Comparison of ENCODE assay signal across 11 cellular contexts in genomic region chr20:43558412-43559146, GRCh38. TPM values are rescaled to one million over a fixed set of nuclear protein-coding genes. Genes with fewer than 3 reads are reported as not detected.
DNase-seq lines count a peak whose midpoint lies in the region; TF ChIP-seq lines count a peak whose summit lies in the region.
"Had no signal": no experiment of that assay in that cellular context is flagged by ENCODE, and none has a peak within 500 bp of the region (broad histone marks: within the 10 kb centered on the region; RNA-seq: fewer than 3 reads in every experiment).

SGK2 (plus strand) TSS chr20:43559027; CDS start chr20:43566496, 7,469 bp downstream.

- intact Hi-C loops in Calu3 (cut with micrococcal nuclease; ENCODE audit: unreplicated experiment), result loop anchor here (2.0 kb wide), 1 partner anchor 32 kb away; the partner anchor contains the start of gene IFT52

- H3K27ac Mint-ChIP-seq in Calu3 (ENCODE audit: unreplicated experiment) (peak within 1 kb of the TSS; percentile 70), neural progenitor cell (peak within 1 kb of the TSS; percentile 10)
- H3K27ac Mint-ChIP-seq: CD4-positive, CD25-positive, alpha-beta regulatory T cell had no signal

- no peaks in the 10 kb centered on the region for H3K79me2 ChIP-seq in neural progenitor cell (ENCODE audit: low read depth)

- TF ChIP-seq CTCF in Calu3 (IDR thresholded peaks at IDR 0.05; ENCODE audit: unreplicated experiment) (no peak), fibroblast of the aortic adventitia (IDR thresholded peaks at IDR 0.05; ENCODE audit: insufficient read depth, low read length) (no peak), neural progenitor cell (IDR thresholded peaks at IDR 0.05) (no peak)

- H3K27me3 Mint-ChIP-seq in Calu3 (ENCODE audit: unreplicated experiment) (no peaks in the 10 kb centered on the region), neural progenitor cell (ENCODE audit: insufficient read depth, low read depth) (peaks cover 4% of the 10 kb centered on the region)
- H3K27me3 Mint-ChIP-seq: CD4-positive, CD25-positive, alpha-beta regulatory T cell had no signal

- no peak within 1 kb of the TSS for H3K9ac ChIP-seq in neural progenitor cell

- H3K36me3 Mint-ChIP-seq in Calu3 (ENCODE audit: insufficient read depth, unreplicated experiment) (peaks cover 21% of the 10 kb centered on the region), neural progenitor cell (no peaks in the 10 kb centered on the region)
- H3K36me3 Mint-ChIP-seq: CD4-positive, CD25-positive, alpha-beta regulatory T cell had no signal

- no peaks in the 10 kb centered on the region for H3K36me3 ChIP-seq in neural progenitor cell

- peaks cover 55% of the 10 kb centered on the region for H3K4me1 Mint-ChIP-seq in Calu3 (ENCODE audit: low read depth, unreplicated experiment)
- peaks cover 13% of the 10 kb centered on the region for H3K4me1 Mint-ChIP-seq in neural progenitor cell
- H3K4me1 Mint-ChIP-seq: CD4-positive, CD25-positive, alpha-beta regulatory T cell had no signal

- H4K20me1 ChIP-seq in neural progenitor cell (ENCODE audit: low read depth), result no peaks in the 10 kb centered on the region

- H3K4me2 ChIP-seq in neural progenitor cell, result no peak within 1 kb of the TSS

- no peak within 1 kb of the TSS for H3K27ac ChIP-seq in neural progenitor cell

- H3K4me3 Mint-ChIP-seq in Calu3 (ENCODE audit: low read depth, unreplicated experiment) (peak within 1 kb of the TSS; percentile 73), neural progenitor cell (no peak within 1 kb of the TSS)
- H3K4me3 Mint-ChIP-seq: CD4-positive, CD25-positive, alpha-beta regulatory T cell had no signal

- BruUV-seq in Calu3 (replicated peaks; lab: Mats Ljungman, UMichigan), result TSS peak; percentile 88

- in situ Hi-C loops in G401 (cut with HindIII; ENCODE audit: low sequenced_read_pairs), result no loop called here

- DNase-seq in Calu3, result peak; percentile 90
- DNase-seq in RPMI7951 (ENCODE audit: low read depth), result peak; percentile 79
- peak; percentile 13 for DNase-seq in fibroblast of the aortic adventitia (ENCODE audit: low read depth)
- DNase-seq in neural progenitor cell (ENCODE audit: low spot score), result no peak
- DNase-seq in superior temporal gyrus (ENCODE audit: extremely low spot score), result no peak
- DNase-seq in cerebellar cortex (ENCODE audit: low spot score), result no peak
- no peak for DNase-seq in G401 (ENCODE audit: low spot score)
- no peak for DNase-seq in stimulated activated CD4-positive, alpha-beta T cell treated with anti-CD3 and anti-CD28 coated beads, Interleukin-4, amount 100 ng/mL, for 24 hours
- DNase-seq: activated naive CD4-positive, alpha-beta T cell; CD4-positive, CD25-positive, alpha-beta regulatory T cell; NCI-H69 had no signal

- CTCF ChIA-PET in Calu3 (lab: Charles Lee), result interaction anchor here (1.0 to 2.6 kb wide), 11 partner anchors 9 to 522 kb away, joined by 3 to 23 read pairs (median 6); partner anchors contain the start of gene IFT52

- no peaks in the 10 kb centered on the region for H3K9me3 ChIP-seq in neural progenitor cell (ENCODE audit: low read depth)

- no peaks in the 10 kb centered on the region for H3F3A ChIP-seq in neural progenitor cell (ENCODE audit: low read depth)

- no peaks in the 10 kb centered on the region for H3K4me1 ChIP-seq in neural progenitor cell

- no peak within 1 kb of the TSS for H2AFZ ChIP-seq in neural progenitor cell (replicated peaks)

- no peak within 1 kb of the TSS for H3K4me3 ChIP-seq in fibroblast of the aortic adventitia (ENCODE audit: low read depth, low read length)
- no peak within 1 kb of the TSS for H3K4me3 ChIP-seq in neural progenitor cell

- H3K9me3 Mint-ChIP-seq in Calu3 (ENCODE audit: low read depth, unreplicated experiment), result no peaks in the 10 kb centered on the region
- no peaks in the 10 kb centered on the region for H3K9me3 Mint-ChIP-seq in neural progenitor cell
- H3K9me3 Mint-ChIP-seq: CD4-positive, CD25-positive, alpha-beta regulatory T cell had no signal

- H3K27me3 ChIP-seq in neural progenitor cell, result no peaks in the 10 kb centered on the region

RNA-seq across cellular contexts. Expression of gene SGK2, which starts in this region (rescaled TPM):
- 45.6 and 46.5 TPM in 2 replicates for total RNA-seq in Calu3 (2022)
- total RNA-seq in RPMI7951 (2014; rRNA removed; shearing (Covaris generic)), result not detected in 2 replicates
- 0.09 TPM in 1 of 2 replicates, not detected in the other for total RNA-seq in fibroblast of the aortic adventitia (ENCODE audit: low replicate concordance)
- total RNA-seq in neural progenitor cell (ENCODE audit: low replicate concordance), result 2.8 and 4.2 TPM in 2 replicates
- 0.27 TPM in 1 of 2 replicates, not detected in the other for total RNA-seq in G401 (2014; rRNA removed; shearing (Covaris generic))

Comparison
In these comparisons a context has a peak if more than half of its experiments do, and no peak if none do; other contexts are left out.
1. Peak in DNase-seq in RPMI7951; RNA of the gene not detected or under 1 TPM.
2. Peak in DNase-seq in fibroblast of the aortic adventitia; RNA of the gene not detected or under 1 TPM.